In genomic region chr20:44384423-44385027, GRCh38 we compare ENCODE assay signal across 8 cellular contexts. TPM values are rescaled to one million over a fixed set of nuclear protein-coding genes. Genes with fewer than 3 reads are reported as not detected.
DNase-seq lines count a peak whose midpoint lies in the region; ATAC-seq and TF ChIP-seq lines count a peak whose summit lies in the region.

No MANE protein-coding gene starts in this region.

- H2AFZ ChIP-seq in GM23338: no peak overlapping the region

- no peaks in the 10 kb centered on the region for H3K9me3 Mint-ChIP-seq in GM23338

- ATAC-seq in GM23338: peak; percentile 53
- ATAC-seq in HG03432 (IDR thresholded peaks at IDR 0.05; ENCODE audit: unreplicated experiment): no peak

- no peaks in the 10 kb centered on the region for H3K9me2 ChIP-seq in GM23338 (ENCODE audit: insufficient read depth)

- H3K79me2 ChIP-seq in GM23338 (replicated peaks; ENCODE audit: insufficient read depth): no peaks in the 10 kb centered on the region

- no peak overlapping the region for H3K4me3 Mint-ChIP-seq in GM23338

- H3K4me3 ChIP-seq in GM23338 (no peak overlapping the region), cardiac fibroblast (replicated peaks in 1 of 2; ENCODE audit: low read depth in 2 of 2, low read length in 2 of 2) (no peak overlapping the region)

- no peak overlapping the region for H3K4me2 ChIP-seq in GM23338

- peaks cover 6% of the 10 kb centered on the region for H3K27me3 Mint-ChIP-seq in GM23338 (ENCODE audit: insufficient read depth, low read depth, poor library complexity)

- no peaks in the 10 kb centered on the region for H3K36me3 ChIP-seq in GM23338 (ENCODE audit: insufficient read depth)

- no peaks in the 10 kb centered on the region for H3K36me3 Mint-ChIP-seq in GM23338 (ENCODE audit: low read depth)

- peaks cover 4% of the 10 kb centered on the region; the same call in 1 of the 2 replicates for H3K27me3 ChIP-seq in GM23338 (ENCODE audit: insufficient read depth)

- no peaks in the 10 kb centered on the region; the same call in 1 of the 2 replicates for H3K4me1 ChIP-seq in GM23338 (ENCODE audit: insufficient read depth)

- TF ChIP-seq CTCF in AG09319 (IDR thresholded peaks at IDR 0.05; ENCODE audit: low read depth, low read length) (peak; percentile 97), GM23338 (conservative IDR thresholded peaks at IDR 0.05; ENCODE audit: low read depth in 2 of 2) (peak; percentile 83 to 95), cardiac fibroblast (IDR thresholded peaks at IDR 0.05; ENCODE audit: low read depth, low read length) (peak; percentile 95)

- DNase-seq in AG09319 (ENCODE audit: extremely low read depth, low read depth): no peak
- DNase-seq in GM23338 (ENCODE audit: low spot score): peak; percentile 89
- peak; percentile 18 for DNase-seq in NCI-H2171 (lab: John Stamatoyannopoulos, UW)
- DNase-seq in activated CD4-positive, CD25-positive, alpha-beta regulatory T cell treated with anti-CD3 and anti-CD28 coated beads, Interleukin-2, amount 50 U/mL, for 16 hours (ENCODE audit: low read depth, low spot score): peak; percentile 74
- peak; percentile 69 to 72 for DNase-seq in cardiac fibroblast (ENCODE audit: low read depth in 2 of 2)
- peak; percentile 64 for DNase-seq in kidney tubule cell (ENCODE audit: low spot score)
- DNase-seq in stimulated activated CD4-positive, alpha-beta T cell treated with anti-CD3 and anti-CD28 coated beads, Interleukin-4, amount 100 ng/mL, for 24 hours: peak; percentile 88

- no peak overlapping the region for H3K27ac ChIP-seq in GM23338 (ENCODE audit: low read depth)

- peaks cover 3% of the 10 kb centered on the region; the same call in 1 of the 3 replicates for H3K4me1 Mint-ChIP-seq in GM23338

- H3K27ac Mint-ChIP-seq in GM23338: no peak overlapping the region

- no peaks in the 10 kb centered on the region for H4K20me1 ChIP-seq in GM23338 (replicated peaks; ENCODE audit: insufficient read depth)

- H3F3A ChIP-seq in GM23338 (replicated peaks; ENCODE audit: low read depth): no peaks in the 10 kb centered on the region

TF ChIP-seq in GM23338, 12 proteins besides CTCF, POLR2A, EP300 and RAD21:
- TF ChIP-seq ZNF331 (CRISPR knock-in tag; IDR thresholded peaks at IDR 0.05; ENCODE audit: low read depth): no peak
- TF ChIP-seq, protein P1, sequence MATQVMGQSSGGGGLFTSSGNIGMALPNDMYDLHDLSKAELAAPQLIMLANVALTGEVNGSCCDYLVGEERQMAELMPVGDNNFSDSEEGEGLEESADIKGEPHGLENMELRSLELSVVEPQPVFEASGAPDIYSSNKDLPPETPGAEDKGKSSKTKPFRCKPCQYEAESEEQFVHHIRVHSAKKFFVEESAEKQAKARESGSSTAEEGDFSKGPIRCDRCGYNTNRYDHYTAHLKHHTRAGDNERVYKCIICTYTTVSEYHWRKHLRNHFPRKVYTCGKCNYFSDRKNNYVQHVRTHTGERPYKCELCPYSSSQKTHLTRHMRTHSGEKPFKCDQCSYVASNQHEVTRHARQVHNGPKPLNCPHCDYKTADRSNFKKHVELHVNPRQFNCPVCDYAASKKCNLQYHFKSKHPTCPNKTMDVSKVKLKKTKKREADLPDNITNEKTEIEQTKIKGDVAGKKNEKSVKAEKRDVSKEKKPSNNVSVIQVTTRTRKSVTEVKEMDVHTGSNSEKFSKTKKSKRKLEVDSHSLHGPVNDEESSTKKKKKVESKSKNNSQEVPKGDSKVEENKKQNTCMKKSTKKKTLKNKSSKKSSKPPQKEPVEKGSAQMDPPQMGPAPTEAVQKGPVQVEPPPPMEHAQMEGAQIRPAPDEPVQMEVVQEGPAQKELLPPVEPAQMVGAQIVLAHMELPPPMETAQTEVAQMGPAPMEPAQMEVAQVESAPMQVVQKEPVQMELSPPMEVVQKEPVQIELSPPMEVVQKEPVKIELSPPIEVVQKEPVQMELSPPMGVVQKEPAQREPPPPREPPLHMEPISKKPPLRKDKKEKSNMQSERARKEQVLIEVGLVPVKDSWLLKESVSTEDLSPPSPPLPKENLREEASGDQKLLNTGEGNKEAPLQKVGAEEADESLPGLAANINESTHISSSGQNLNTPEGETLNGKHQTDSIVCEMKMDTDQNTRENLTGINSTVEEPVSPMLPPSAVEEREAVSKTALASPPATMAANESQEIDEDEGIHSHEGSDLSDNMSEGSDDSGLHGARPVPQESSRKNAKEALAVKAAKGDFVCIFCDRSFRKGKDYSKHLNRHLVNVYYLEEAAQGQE (IDR thresholded peaks at IDR 0.05; ENCODE audit: unreplicated experiment): no peak
- TF ChIP-seq JUNB (IDR thresholded peaks at IDR 0.05; ENCODE audit: unreplicated experiment): no peak
- no peak for TF ChIP-seq EZH2 (IDR thresholded peaks at IDR 0.05; ENCODE audit: low read depth, unreplicated experiment)
- TF ChIP-seq ZNF114 (CRISPR knock-in tag; IDR thresholded peaks at IDR 0.05): no peak
- no peak for TF ChIP-seq STAT1 (IDR thresholded peaks at IDR 0.05; ENCODE audit: unreplicated experiment)
- no peak for TF ChIP-seq NANOG (IDR thresholded peaks at IDR 0.05; ENCODE audit: borderline replicate concordance)
- TF ChIP-seq CREB1 (CRISPR knock-in tag; IDR thresholded peaks at IDR 0.05; ENCODE audit: low read depth): no peak
- no peak for TF ChIP-seq POLR2AphosphoS5 (IDR thresholded peaks at IDR 0.05; ENCODE audit: low read depth)

RNA-seq across cellular contexts. Expression of gene HNF4A, which starts 29.0 kb away (rescaled TPM):
- not detected in 2 replicates for total RNA-seq in GM23338 (2014; rRNA removed; shearing (Covaris generic))
- not detected in 2 replicates for polyA plus RNA-seq in GM23338 (2016; fragmentation: Nextera tagmentation; extraction: Ambion mirVana)

RNA-seq across cellular contexts. Expression of gene R3HDML, which starts 47.7 kb away (rescaled TPM):
- total RNA-seq in GM23338 (2014; rRNA removed; shearing (Covaris generic)): not detected in 2 replicates
- polyA plus RNA-seq in GM23338 (2016; fragmentation: Nextera tagmentation; extraction: Ambion mirVana): not detected in 2 replicates
